15 cellular contexts compared by ENCODE assay signal in the genomic region with DNA sequence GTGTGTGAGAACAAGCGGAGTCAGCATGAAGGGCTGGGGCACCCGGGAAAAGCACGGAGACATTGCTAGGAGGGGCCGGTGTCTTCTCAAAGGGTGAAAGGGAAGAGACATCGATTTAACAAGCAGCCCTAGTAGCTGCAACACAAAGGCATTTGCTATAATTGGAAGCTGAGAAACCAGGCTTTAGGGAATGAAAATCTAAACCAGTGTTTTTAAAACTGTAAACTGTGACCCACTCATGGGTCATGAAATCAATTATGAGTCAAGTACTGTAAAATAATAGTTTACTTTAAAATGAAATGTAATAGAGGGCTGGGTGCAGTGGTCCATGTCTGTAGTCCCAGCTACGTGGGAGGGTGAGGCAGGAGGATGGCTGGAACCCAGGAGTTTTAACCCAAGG.
DNase-seq lines count a peak whose midpoint lies in the region; ATAC-seq and TF ChIP-seq lines count a peak whose summit lies in the region.
"Had no signal": no experiment of that assay in that cellular context is flagged by ENCODE, and none has a peak within 500 bp of the region (broad histone marks: within the 10 kb centered on the region; RNA-seq: fewer than 3 reads in every experiment).

No MANE protein-coding gene starts in this region.

- DNase-seq in ACHN, result peak; percentile 29
- peak; percentile 34 for DNase-seq in ELR (ENCODE audit: low read depth)
- peak; percentile 46 for DNase-seq in NCI-H2227 treated with DMSO at 0.1 percent for 48 hours (lab: John Stamatoyannopoulos, UW)
- peak; percentile 38 for DNase-seq in fibroblast of mammary gland (ENCODE audit: low read depth)
- DNase-seq in chondrocyte (ENCODE audit: low spot score), result no peak
- DNase-seq in suprapubic skin (ENCODE audit: low spot score in 2 of 2), result no peak
- no peak for DNase-seq in stimulated activated CD4-positive, alpha-beta T cell treated with anti-CD3 and anti-CD28 coated beads, Interleukin-4, amount 100 ng/mL, for 4 hours
- DNase-seq: BE2C; CD8-positive, alpha-beta T cell; DND-41; NCI-H1436 treated with DMSO at 0.1 percent for 48 hours; NCI-H2081 treated with DMSO at 0.1 percent for 48 hours; NCI-H82; SHP77 treated with DMSO at 0.1 percent for 48 hours had no signal

- peaks cover 7% of the 10 kb centered on the region for H3K36me3 ChIP-seq in suprapubic skin
- H3K36me3 ChIP-seq: BE2C had no signal

- no peak overlapping the region for H3K4me3 ChIP-seq in fibroblast of mammary gland (ENCODE audit: control insufficient read depth, low read depth, low read length)
- H3K4me3 ChIP-seq in suprapubic skin, result no peak overlapping the region

- no peaks in the 10 kb centered on the region for H3K27me3 Mint-ChIP-seq in chondrocyte (ENCODE audit: low read depth)

- H3K27ac Mint-ChIP-seq in chondrocyte (ENCODE audit: unreplicated experiment), result no peak overlapping the region
- H3K27ac Mint-ChIP-seq: CD8-positive, alpha-beta T cell had no signal

- 82% methylated on average over 6 of the region's 6 CpGs for WGBS in suprapubic skin

- no peak for TF ChIP-seq POLR2A in suprapubic skin (IDR thresholded peaks at IDR 0.05)

- no peak for ATAC-seq in GM21360 (IDR thresholded peaks at IDR 0.05; ENCODE audit: unreplicated experiment)
- ATAC-seq: CD8-positive, alpha-beta T cell had no signal

- no peaks in the 10 kb centered on the region for H3K36me3 Mint-ChIP-seq in chondrocyte (ENCODE audit: low read depth)

- peaks cover 29% of the 10 kb centered on the region for H3K4me1 Mint-ChIP-seq in chondrocyte (ENCODE audit: low read depth)

- no peak for TF ChIP-seq EP300 in suprapubic skin (IDR thresholded peaks at IDR 0.05)

- peaks cover 19% of the 10 kb centered on the region for H3K4me1 ChIP-seq in suprapubic skin
- H3K4me1 ChIP-seq: BE2C had no signal

- no peak overlapping the region for H3K27ac ChIP-seq in suprapubic skin

- in situ Hi-C loops in ACHN (cut with HindIII; ENCODE audit: low pct_ligation_motif_present, low pct_unique_long_range_greater_than_20kb, low sequenced_read_pairs), result no loop called here

- no peaks in the 10 kb centered on the region for H3K9me3 ChIP-seq in suprapubic skin

- H3K4me3 Mint-ChIP-seq in chondrocyte (ENCODE audit: unreplicated experiment), result no peak overlapping the region
- H3K4me3 Mint-ChIP-seq: CD8-positive, alpha-beta T cell had no signal

- no peaks in the 10 kb centered on the region for H3K27me3 ChIP-seq in suprapubic skin
- H3K27me3 ChIP-seq: BE2C had no signal

- TF ChIP-seq CTCF in fibroblast of mammary gland (conservative IDR thresholded peaks at IDR 0.05; ENCODE audit: control insufficient read depth, insufficient read depth, low read depth, low read length) (no peak), chondrocyte (IDR thresholded peaks at IDR 0.05) (no peak), suprapubic skin (IDR thresholded peaks at IDR 0.05) (no peak)

- peaks cover 4% of the 10 kb centered on the region for H3K9me3 Mint-ChIP-seq in chondrocyte (ENCODE audit: low read depth)
- H3K9me3 Mint-ChIP-seq: CD8-positive, alpha-beta T cell had no signal

Comparison
In these comparisons a context has a peak if more than half of its experiments do, and no peak if none do; other contexts are left out.
1. DNase-seq: peak in ACHN (single experiment), ELR (single experiment), NCI-H2227 treated with DMSO at 0.1 percent for 48 hours (single experiment) and fibroblast of mammary gland (single experiment); none in chondrocyte (single experiment), suprapubic skin (0 of 2) and stimulated activated CD4-positive, alpha-beta T cell treated with anti-CD3 and anti-CD28 coated beads, Interleukin-4, amount 100 ng/mL, for 4 hours (0 of 2).